ENCODE assay signal across 23 cellular contexts in the genomic region with DNA sequence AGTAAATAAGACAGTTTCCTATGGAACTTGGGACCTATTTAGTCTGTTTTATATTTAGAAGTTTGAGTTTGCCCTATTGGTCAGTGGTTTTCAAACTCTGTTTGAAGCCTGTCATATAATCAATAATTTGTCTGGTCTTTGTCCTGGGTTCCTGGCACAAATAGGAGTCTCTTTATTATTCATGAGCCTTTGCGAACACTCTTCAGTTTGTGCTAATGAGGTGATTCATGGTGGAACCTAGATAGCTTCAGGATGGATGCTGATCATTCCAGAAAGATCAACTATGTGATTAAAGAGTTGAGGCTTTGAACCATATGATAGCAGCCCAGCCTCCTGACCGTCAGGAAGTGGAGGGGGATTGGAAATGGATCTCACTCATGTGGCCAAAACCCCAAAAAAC. TPM values are rescaled to one million over a fixed set of nuclear protein-coding genes. Genes with fewer than 3 reads are reported as not detected.
DNase-seq lines count a peak whose midpoint lies in the region; ATAC-seq, FAIRE-seq and TF ChIP-seq lines count a peak whose summit lies in the region.
"Had no signal": no experiment of that assay in that cellular context is flagged by ENCODE, and none has a peak within 500 bp of the region (broad histone marks: within the 10 kb centered on the region; RNA-seq: fewer than 3 reads in every experiment).

No MANE protein-coding gene starts in this region.

- CTCF ChIA-PET in K562 (lab: Yijun Ruan, JAX; ENCODE audit: low intra/inter-chr PET ratio): no interaction called here

- TF ChIP-seq RAD21 in K562 (CRISPR knock-in tag; conservative IDR thresholded peaks at IDR 0.05 in 1 of 2, IDR thresholded peaks at IDR 0.05 in 1 of 2) (no peak), liver (IDR thresholded peaks at IDR 0.05) (peak in 1 of 2 donors; percentile 14)

- peaks cover 19% of the 10 kb centered on the region for H3K4me1 ChIP-seq in Loucy (ENCODE audit: insufficient read depth, low read length, poor library complexity, severe bottlenecking)
- H3K4me1 ChIP-seq in K562 (replicated peaks in 1 of 2; ENCODE audit: control insufficient read depth in 2 of 2, insufficient read depth in 2 of 2, low read length in 2 of 2): no peaks in the 10 kb centered on the region; a peak in 1 of 5 replicates
- H3K4me1 ChIP-seq in liver (ENCODE audit: control insufficient read depth in 4 of 4, insufficient read depth in 4 of 4, low read length in 3 of 4): peaks cover 1 to 22% (median 2%) of the 10 kb centered on the region in 4 donors
- no peaks in the 10 kb centered on the region for H3K4me1 ChIP-seq in MM.1S (ENCODE audit: low read length)
- H3K4me1 ChIP-seq in suprapubic skin: peaks cover 5% of the 10 kb centered on the region

- H3K79me2 ChIP-seq in Loucy (ENCODE audit: insufficient read depth, low read length): no peaks in the 10 kb centered on the region
- H3K79me2 ChIP-seq in K562 (ENCODE audit: control insufficient read depth, insufficient read depth, low read length): no peaks in the 10 kb centered on the region
- H3K79me2 ChIP-seq in MM.1S (ENCODE audit: low read length): no peaks in the 10 kb centered on the region

- no TSS peak for BruUV-seq in K562 (replicated peaks; lab: Mats Ljungman, UMichigan)

- WGBS in K562 (ENCODE audit: insufficient coverage, low coverage, missing lambda C conversion rate): 80% methylated on average over 1 of the region's 2 CpGs
- 45% methylated on average over 2 of the region's 2 CpGs for WGBS in liver
- 79% methylated on average over 2 of the region's 2 CpGs for WGBS in suprapubic skin

- no peak for TF ChIP-seq POLR2A in K562 (conservative IDR thresholded peaks at IDR 0.05)
- TF ChIP-seq POLR2A in suprapubic skin (IDR thresholded peaks at IDR 0.05): no peak

- no peak for FAIRE-seq in K562 (lab: Jason Lieb, UNC)
- FAIRE-seq: H54 had no signal

- H4K20me1 ChIP-seq in Loucy (ENCODE audit: insufficient read depth, low read length, poor library complexity, severe bottlenecking): no peaks in the 10 kb centered on the region
- H4K20me1 ChIP-seq in K562 (replicated peaks; ENCODE audit: control insufficient read depth, insufficient read depth, low read length): no peaks in the 10 kb centered on the region
- no peaks in the 10 kb centered on the region for H4K20me1 ChIP-seq in MM.1S (ENCODE audit: insufficient read depth, low read length)

- intact Hi-C loops in K562 (cut with micrococcal nuclease): no loop called here

- H2AFZ ChIP-seq in Loucy (ENCODE audit: low read length): peak overlapping the region; percentile 5; the same call in 1 of the 2 replicates
- H2AFZ ChIP-seq in K562 (ENCODE audit: low read depth, low read length): 0 out of 2 replicates have a peak overlapping the region, but pooled peaks have one; percentile 19
- H2AFZ ChIP-seq in MM.1S (ENCODE audit: low read length): no peak overlapping the region

- H3K9me3 ChIP-seq in Loucy (ENCODE audit: insufficient read depth, low read depth, low read length): no peaks in the 10 kb centered on the region
- no peaks in the 10 kb centered on the region for H3K9me3 ChIP-seq in K562 (replicated peaks; ENCODE audit: control insufficient read depth, insufficient read depth, low read depth, low read length)
- H3K9me3 ChIP-seq in liver (ENCODE audit: control insufficient read depth in 4 of 4, low read length in 3 of 4): no peaks in the 10 kb centered on the region
- H3K9me3 ChIP-seq in MM.1S (replicated peaks; ENCODE audit: insufficient read depth, low read length): no peaks in the 10 kb centered on the region
- no peaks in the 10 kb centered on the region for H3K9me3 ChIP-seq in suprapubic skin
- H3K9me3 ChIP-seq: Caco-2 had no signal

- H3K27me3 ChIP-seq in Loucy (ENCODE audit: insufficient read depth, low read length, poor library complexity, severe bottlenecking): no peaks in the 10 kb centered on the region
- H3K27me3 ChIP-seq in K562 (ENCODE audit: control insufficient read depth in 2 of 2, insufficient read depth in 2 of 2, low read length in 2 of 2): no peaks in the 10 kb centered on the region
- H3K27me3 ChIP-seq in liver (ENCODE audit: control insufficient read depth in 4 of 4, insufficient read depth in 4 of 4, low read length in 3 of 4): no peaks in the 10 kb centered on the region
- H3K27me3 ChIP-seq in MM.1S (replicated peaks; ENCODE audit: insufficient read depth, low read length): no peaks in the 10 kb centered on the region
- no peaks in the 10 kb centered on the region for H3K27me3 ChIP-seq in suprapubic skin

- no peak for TF ChIP-seq EP300 in K562 (IDR thresholded peaks at IDR 0.05; ENCODE audit: low read length)
- no peak for TF ChIP-seq EP300 in suprapubic skin (IDR thresholded peaks at IDR 0.05)

- H3K36me3 ChIP-seq in Loucy (ENCODE audit: insufficient read depth, low read length) (no peaks in the 10 kb centered on the region), K562 (ENCODE audit: control insufficient read depth, insufficient read depth, low read length) (no peaks in the 10 kb centered on the region), liver (ENCODE audit: control insufficient read depth in 4 of 4, insufficient read depth in 3 of 4, low read depth in 1 of 4, low read length in 3 of 4) (no peaks in the 10 kb centered on the region), MM.1S (replicated peaks; ENCODE audit: insufficient read depth, low read length) (no peaks in the 10 kb centered on the region), suprapubic skin (no peaks in the 10 kb centered on the region)

- no peak for ATAC-seq in K562

- H3F3A ChIP-seq in Loucy (ENCODE audit: low read depth): no peaks in the 10 kb centered on the region
- H3F3A ChIP-seq in MM.1S (ENCODE audit: insufficient read depth, low read length): no peaks in the 10 kb centered on the region

- H3K9ac ChIP-seq in Loucy (ENCODE audit: low read depth, low read length, poor library complexity, severe bottlenecking) (no peak overlapping the region), K562 (ENCODE audit: insufficient read depth in 1 of 2, low read depth in 2 of 2, low read length in 2 of 2) (no peak overlapping the region), liver (ENCODE audit: low read depth in 1 of 2, low read length in 2 of 2) (no peak overlapping the region), MM.1S (ENCODE audit: low read length) (no peak overlapping the region)

- TF ChIP-seq CTCF in Loucy (conservative IDR thresholded peaks at IDR 0.05; ENCODE audit: low read length): no peak
- TF ChIP-seq CTCF in K562 (IDR thresholded peaks at IDR 0.05 in 2 of 3, conservative IDR thresholded peaks at IDR 0.05 in 1 of 3; ENCODE audit: insufficient read depth in 2 of 3, low read depth in 1 of 3, low read length in 3 of 3): no peak
- no peak for TF ChIP-seq CTCF in liver (IDR thresholded peaks at IDR 0.05; ENCODE audit: low read depth, low read length, missing input control)
- no peak for TF ChIP-seq CTCF in MM.1S (IDR thresholded peaks at IDR 0.05; ENCODE audit: low read length)
- no peak for TF ChIP-seq CTCF in suprapubic skin (IDR thresholded peaks at IDR 0.05)

- DNase-seq in K562 (ENCODE audit: extremely low read depth in 1 of 4, low spot score in 3 of 4) (no peak), MM.1S (no peak), NCI-H1930 (lab: John Stamatoyannopoulos, UW) (no peak), suprapubic skin (ENCODE audit: low spot score in 2 of 2) (no peak)
- no peak for DNase-seq in activated CD4-positive, alpha-beta T cell treated with anti-CD3 and anti-CD28 coated beads for 1 hour
- DNase-seq: C1 segment of cervical spinal cord; Caco-2; CD4-positive, alpha-beta memory T cell; DMS79 treated with DMSO at 0.1 percent for 48 hours; KBM-7; NCI-H1048; NCI-H1417; NCI-H1694; NCI-H2081 treated with DMSO at 0.1 percent for 48 hours; NCI-H2171; NCI-H226; NCI-H510A; NCI-H69; RPMI8226; SHP77 had no signal

- H3K27ac ChIP-seq in K562 (ENCODE audit: extremely low read depth, low read depth, low read length) (no peak overlapping the region), liver (ENCODE audit: low read depth in 1 of 2, low read length in 2 of 2) (peak overlapping the region in 1 of 2 donors; percentile 39), MM.1S (ENCODE audit: low read length) (no peak overlapping the region), suprapubic skin (no peak overlapping the region)

- H3K9me2 ChIP-seq in Loucy (replicated peaks; ENCODE audit: low read depth, low read length): no peaks in the 10 kb centered on the region
- no peaks in the 10 kb centered on the region for H3K9me2 ChIP-seq in MM.1S (replicated peaks; ENCODE audit: insufficient read depth, low read length)

- no peak overlapping the region for H3K4me3 ChIP-seq in Loucy (ENCODE audit: low read length, poor library complexity, severe bottlenecking)
- no peak overlapping the region for H3K4me3 ChIP-seq in K562
- no peak overlapping the region for H3K4me3 ChIP-seq in liver (ENCODE audit: low read depth in 1 of 3, low read length in 3 of 3)
- no peak overlapping the region for H3K4me3 ChIP-seq in MM.1S (ENCODE audit: low read length)
- no peak overlapping the region for H3K4me3 ChIP-seq in suprapubic skin

- POLR2A ChIA-PET in K562 (lab: Yijun Ruan, JAX): no interaction called here

- in situ Hi-C loops in K562 (cut with MboI): no loop called here

- H3K4me2 ChIP-seq in Loucy (ENCODE audit: low read depth, low read length, poor library complexity, severe bottlenecking): no peak overlapping the region
- no peak overlapping the region for H3K4me2 ChIP-seq in K562 (ENCODE audit: insufficient read depth, low read length)
- H3K4me2 ChIP-seq in MM.1S (ENCODE audit: low read depth, low read length): no peak overlapping the region

- H3K9me1 ChIP-seq in K562 (ENCODE audit: control insufficient read depth, insufficient read depth, low read length): no peaks in the 10 kb centered on the region

RNA-seq across cellular contexts. Expression of gene VWA8, which starts 10.0 kb away (rescaled TPM):
- 51.5 and 98.5 TPM in 2 replicates for total RNA-seq in K562 (2011; cell fraction: chromatin; rRNA removed; ENCODE audit: low replicate concordance)
- total RNA-seq in K562 (2011; cell fraction: nucleolus; rRNA removed): 19.5 and 33.3 TPM in 2 replicates
- 28.0 and 37.8 TPM in 2 replicates for total RNA-seq in K562 (2011; cell fraction: nucleoplasm; rRNA removed)
- total RNA-seq in K562 (2014; rRNA removed) (12.6 and 13.3 TPM in 2 replicates), K562 (2014; rRNA removed; fragmentation: Illumina TruSeq; extraction: Trizol) (18.1 and 18.5 TPM in 2 replicates), K562 (2015; rRNA removed; fragmentation: Illumina TruSeq; extraction: Trizol) (13.5 and 15.8 TPM in 2 replicates), K562 (2021) (17.3 and 21.5 TPM in 2 replicates), liver (10 to 100 TPM; 16.9 to 50.3 TPM), suprapubic skin (10 to 100 TPM; 12.0 to 34.0 (median 16.6) TPM)
- polyA plus RNA-seq in K562 (2011; rRNA removed) (12.4 and 13.2 TPM in 2 replicates), K562 (2014; fragmentation: Illumina TruSeq; extraction: Trizol) (10.2 and 13.7 TPM in 2 replicates), K562 (2014; fragmentation: Nextera tagmentation; extraction: Ambion mirVana) (1 to 10 TPM; 2.1 to 2.5 TPM), K562 (2014; rRNA removed) (7.9 and 9.1 TPM in 2 replicates), liver (1 to 10 TPM; 7.1 to 8.0 TPM)
- 3.6 and 6.2 TPM in 2 replicates for polyA plus RNA-seq in K562 (2011; cell fraction: cytosol; rRNA removed)
- 15.2 and 18.6 TPM in 2 replicates for polyA plus RNA-seq in K562 (2011; cell fraction: nucleus; rRNA removed)
- 10.8 and 11.4 TPM in 2 replicates for polyA plus RNA-seq in K562 (2012)
- polyA minus RNA-seq in K562 (2011; rRNA and poly(A)+ RNA removed): 47.7 and 54.5 TPM in 2 replicates
- polyA minus RNA-seq in K562 (2011; cell fraction: cytosol; rRNA and poly(A)+ RNA removed): 13.7 and 14.8 TPM in 2 replicates
- polyA minus RNA-seq in K562 (2011; cell fraction: nucleus; rRNA and poly(A)+ RNA removed): 51.6 and 66.0 TPM in 2 replicates
